32 cellular contexts compared by ENCODE assay signal in genomic region chr3:23096041-23096440, GRCh38.
DNase-seq lines count a peak whose midpoint lies in the region; ATAC-seq, FAIRE-seq and TF ChIP-seq lines count a peak whose summit lies in the region.
"Had no signal": no experiment of that assay in that cellular context is flagged by ENCODE, and none has a peak within 500 bp of the region (broad histone marks: within the 10 kb centered on the region; RNA-seq: fewer than 3 reads in every experiment).

No MANE protein-coding gene starts in this region.

- POLR2A ChIA-PET in A549 (lab: Yijun Ruan, JAX), result no interaction called here

- 11% methylated on average over 1 of the region's 1 CpG for WGBS in A549 (ENCODE audit: missing lambda C conversion rate)

- H3K27me3 ChIP-seq in HUES48 (ENCODE audit: control insufficient read depth, insufficient read depth, low read length) (no peaks in the 10 kb centered on the region), brain microvascular endothelial cell (replicated peaks) (no peaks in the 10 kb centered on the region)
- H3K27me3 ChIP-seq: spleen, upper lobe of right lung had no signal

- CTCF ChIA-PET in A549 (lab: Yijun Ruan, JAX), result interaction anchor here (0.6 kb wide), 1 partner anchor 733 kb away, joined by 3 read pairs; no protein-coding TSS in a partner anchor

- H3K4me1 ChIP-seq in A549 (peaks cover 23% of the 10 kb centered on the region), HUES48 (ENCODE audit: control insufficient read depth, insufficient read depth, low read length) (peaks cover 11% of the 10 kb centered on the region)
- H3K4me1 ChIP-seq: foreskin keratinocyte, upper lobe of right lung had no signal

- H3K4me3 ChIP-seq in A549, result no peak overlapping the region
- H3K4me3 ChIP-seq in HUES48 (ENCODE audit: low read depth, low read length), result no peak overlapping the region; the same call in 1 of the 2 replicates
- no peak overlapping the region for H3K4me3 ChIP-seq in brain microvascular endothelial cell (ENCODE audit: low read depth, low read length)
- H3K4me3 ChIP-seq: GM23248, spleen, upper lobe of right lung had no signal

- ATAC-seq in A549 (peak in 1 of 2 experiments; percentile 70; a peak in 3 of 6 replicates), natural killer cell (no peak)
- ATAC-seq: activated naive CD4-positive, alpha-beta T cell treated with anti-CD3 and anti-CD28 coated beads, Interleukin-2, amount 50 U/mL, for 72 hours; activated T-helper 17 cell treated with anti-CD3 and anti-CD28 coated beads, Interleukin-2, amount 50 U/mL, for 72 hours; esophagus mucosa; foreskin keratinocyte; left cardiac atrium; stimulated activated effector memory CD8-positive, alpha-beta T cell treated with anti-CD3 and anti-CD28 coated beads, Interleukin-12 subunit alpha, Interleukin-12 subunit beta, amount 100 ng/mL, for 72 hours; upper lobe of right lung had no signal

- TF ChIP-seq RAD21 in A549 (conservative IDR thresholded peaks at IDR 0.05 in 1 of 2, IDR thresholded peaks at IDR 0.05 in 1 of 2), result no peak

- H3K4me3 Mint-ChIP-seq in natural killer cell, result no peak overlapping the region
- H3K4me3 Mint-ChIP-seq: activated T-helper 17 cell treated with anti-CD3 and anti-CD28 coated beads, Interleukin-2, amount 50 U/mL, for 72 hours; B cell; memory B cell; stimulated activated effector memory CD8-positive, alpha-beta T cell treated with anti-CD3 and anti-CD28 coated beads, Interleukin-12 subunit alpha, Interleukin-12 subunit beta, amount 100 ng/mL, for 72 hours had no signal

- H3K9ac ChIP-seq in HUES48 (ENCODE audit: low read depth, low read length), result 0 out of 2 replicates have a peak overlapping the region, but pooled peaks have one; percentile 7
- H3K9ac ChIP-seq: GM23248 had no signal

- peak; percentile 28 for FAIRE-seq in A549 (lab: Jason Lieb, UNC)
- FAIRE-seq: GM18507, HTR-8/SVneo had no signal

- H3K27me3 Mint-ChIP-seq in natural killer cell (ENCODE audit: low read depth in 2 of 2), result no peaks in the 10 kb centered on the region
- H3K27me3 Mint-ChIP-seq: activated T-helper 17 cell treated with anti-CD3 and anti-CD28 coated beads, Interleukin-2, amount 50 U/mL, for 72 hours; B cell had no signal

- no peaks in the 10 kb centered on the region for H3K36me3 ChIP-seq in HUES48 (ENCODE audit: control insufficient read depth, insufficient read depth, low read length)
- H3K36me3 ChIP-seq in brain microvascular endothelial cell (replicated peaks), result no peaks in the 10 kb centered on the region
- H3K36me3 ChIP-seq: spleen, upper lobe of right lung had no signal

- in situ Hi-C loops in brain microvascular endothelial cell (cut with HindIII; ENCODE audit: low pct_ligation_motif_present, low sequenced_read_pairs), result no loop called here

- H3K27ac Mint-ChIP-seq in natural killer cell, result no peak overlapping the region
- H3K27ac Mint-ChIP-seq: activated naive CD4-positive, alpha-beta T cell treated with anti-CD3 and anti-CD28 coated beads, Interleukin-2, amount 50 U/mL, for 72 hours; activated T-helper 17 cell treated with anti-CD3 and anti-CD28 coated beads, Interleukin-2, amount 50 U/mL, for 72 hours; B cell; memory B cell; stimulated activated effector memory CD8-positive, alpha-beta T cell treated with anti-CD3 and anti-CD28 coated beads, Interleukin-12 subunit alpha, Interleukin-12 subunit beta, amount 100 ng/mL, for 72 hours had no signal

- intact Hi-C loops in natural killer cell (cut with micrococcal nuclease), result no loop called here

- peak overlapping the region; percentile 13 to 57; a peak in 3 of 6 replicates for H3K27ac ChIP-seq in A549
- H3K27ac ChIP-seq in HUES48 (ENCODE audit: low read depth, low read length), result peak overlapping the region; percentile 40
- H3K27ac ChIP-seq in brain microvascular endothelial cell, result no peak overlapping the region
- H3K27ac ChIP-seq: foreskin keratinocyte, GM23248, spleen, upper lobe of right lung had no signal

- TF ChIP-seq POLR2A in A549 (IDR thresholded peaks at IDR 0.05; ENCODE audit: low read length), result no peak

- DNase-seq in A549 (ENCODE audit: low read depth in 1 of 2, low spot score in 1 of 2) (peak in 1 of 2 experiments; percentile 25), brain microvascular endothelial cell (peak; percentile 52), iPS-NIHi11 (ENCODE audit: low spot score) (peak; percentile 58), germinal center (ENCODE audit: low spot score) (no peak), natural killer cell (no peak), SKM-1 treated with dmso at 0.1 percent for 144 hours (lab: John Stamatoyannopoulos, UW; ENCODE audit: unreplicated experiment) (no peak), NCI-H2196 treated with DMSO at 0.1 percent for 48 hours (lab: John Stamatoyannopoulos, UW; ENCODE audit: unreplicated experiment) (no peak)
- DNase-seq: 8988T; aorta; effector CD8-positive, alpha-beta T cell; foreskin keratinocyte; GF-D8; GM23248; hippocampal formation; Karpas-422; left cardiac atrium; NCI-H2171; NCI-H526; occipital lobe; retina; spleen; stimulated activated CD4-positive, alpha-beta T cell treated with anti-CD3 and anti-CD28 coated beads, Interleukin-2, amount 100 ng/mL, for 48 hours; upper lobe of right lung had no signal

- peak overlapping the region; percentile 57 for H3K4me2 ChIP-seq in A549

- peak in 1 of 2 experiments; percentile 17; a peak in 1 of 5 replicates for TF ChIP-seq EP300 in A549 (IDR thresholded peaks at IDR 0.05)

- H3K36me3 Mint-ChIP-seq in natural killer cell, result no peaks in the 10 kb centered on the region
- H3K36me3 Mint-ChIP-seq: stimulated activated effector memory CD8-positive, alpha-beta T cell treated with anti-CD3 and anti-CD28 coated beads, Interleukin-12 subunit alpha, Interleukin-12 subunit beta, amount 100 ng/mL, for 72 hours had no signal

- TF ChIP-seq CTCF in A549 (IDR thresholded peaks at IDR 0.05) (no peak), brain microvascular endothelial cell (IDR thresholded peaks at IDR 0.05; ENCODE audit: low read depth, low read length, missing control alignments) (no peak), natural killer cell (IDR thresholded peaks at IDR 0.05) (no peak)

- no peaks in the 10 kb centered on the region for H3K9me3 ChIP-seq in A549
- peaks cover 14% of the 10 kb centered on the region for H3K9me3 ChIP-seq in HUES48 (ENCODE audit: control insufficient read depth, insufficient read depth, low read length)
- H3K9me3 ChIP-seq: spleen, upper lobe of right lung had no signal

- H3K4me1 Mint-ChIP-seq in natural killer cell, result no peaks in the 10 kb centered on the region
- H3K4me1 Mint-ChIP-seq: activated T-helper 17 cell treated with anti-CD3 and anti-CD28 coated beads, Interleukin-2, amount 50 U/mL, for 72 hours; stimulated activated effector memory CD8-positive, alpha-beta T cell treated with anti-CD3 and anti-CD28 coated beads, Interleukin-12 subunit alpha, Interleukin-12 subunit beta, amount 100 ng/mL, for 72 hours had no signal

- H3K9me3 Mint-ChIP-seq in natural killer cell, result peaks cover 2 to 7% of the 10 kb centered on the region in 2 donors
- H3K9me3 Mint-ChIP-seq: activated naive CD4-positive, alpha-beta T cell treated with anti-CD3 and anti-CD28 coated beads, Interleukin-2, amount 50 U/mL, for 72 hours; activated T-helper 17 cell treated with anti-CD3 and anti-CD28 coated beads, Interleukin-2, amount 50 U/mL, for 72 hours had no signal

TF ChIP-seq in A549, 52 proteins besides CTCF, POLR2A, EP300 and RAD21:
- TF ChIP-seq CEBPB (IDR thresholded peaks at IDR 0.05), result peak; percentile 16 to 75; a peak in 3 of 4 replicates
- TF ChIP-seq HES2 (IDR thresholded peaks at IDR 0.05), result 0 out of 2 replicates have a peak, but pooled peaks have one; percentile 14
- TF ChIP-seq BCL3 (IDR thresholded peaks at IDR 0.05), result no peak

Comparison
In these comparisons a context has a peak if more than half of its experiments do, and no peak if none do; other contexts are left out.
1. DNase-seq: peak in brain microvascular endothelial cell (single experiment) and iPS-NIHi11 (single experiment); none in germinal center (single experiment), natural killer cell (single experiment), SKM-1 treated with dmso at 0.1 percent for 144 hours (single experiment) and NCI-H2196 treated with DMSO at 0.1 percent for 48 hours (single experiment).